In genomic region chr2:20326163-20326780, GRCh38 we compare ENCODE assay signal across 8 cellular contexts. TPM values are rescaled to one million over a fixed set of nuclear protein-coding genes. Genes with fewer than 3 reads are reported as not detected.
DNase-seq lines count a peak whose midpoint lies in the region; ATAC-seq and TF ChIP-seq lines count a peak whose summit lies in the region.

No MANE protein-coding gene starts in this region.

- no peaks in the 10 kb centered on the region for H3K27me3 ChIP-seq in neural cell (ENCODE audit: insufficient read depth, low read depth, low read length)

- H3K36me3 ChIP-seq in neural cell (ENCODE audit: insufficient read depth, low read length), result peaks cover 5% of the 10 kb centered on the region

- no peak overlapping the region for H3K9ac ChIP-seq in neural cell (ENCODE audit: low read length)

- H3K27ac ChIP-seq in neural cell (ENCODE audit: low read length), result no peak overlapping the region

- DNase-seq in Right ventricle myocardium inferior (ENCODE audit: missing footprints), result no peak
- no peak for DNase-seq in cardiac septum (ENCODE audit: low spot score)
- peak; percentile 61 for DNase-seq in NCI-H2227 (lab: John Stamatoyannopoulos, UW; ENCODE audit: unreplicated experiment)
- DNase-seq in activated CD8-positive, alpha-beta T cell treated with anti-CD3 and anti-CD28 coated beads for 36 hours, result peak; percentile 72
- DNase-seq in fibroblast of gingiva (ENCODE audit: low read depth), result peak; percentile 52

- peaks cover 81% of the 10 kb centered on the region for H3K4me1 Mint-ChIP-seq in activated CD8-positive, alpha-beta T cell treated with anti-CD3 and anti-CD28 coated beads for 36 hours (ENCODE audit: low read depth)

- intact Hi-C loops in Right ventricle myocardium inferior (cut with DNase I), result no loop called here
- intact Hi-C loops in cardiac septum (cut with DNase I), result no loop called here
- intact Hi-C loops in activated CD8-positive, alpha-beta T cell treated with anti-CD3 and anti-CD28 coated beads for 36 hours (cut with micrococcal nuclease), result no loop called here

- H3K4me3 Mint-ChIP-seq in activated CD8-positive, alpha-beta T cell treated with anti-CD3 and anti-CD28 coated beads for 36 hours, result no peak overlapping the region

- no peak overlapping the region for H2AFZ ChIP-seq in neural cell (ENCODE audit: low read depth, low read length)

- peaks cover 12% of the 10 kb centered on the region for H3K9me3 Mint-ChIP-seq in activated CD8-positive, alpha-beta T cell treated with anti-CD3 and anti-CD28 coated beads for 36 hours

- H3K9me2 ChIP-seq in neural cell (ENCODE audit: insufficient read depth, low read length), result no peaks in the 10 kb centered on the region

- ATAC-seq in Right ventricle myocardium inferior (peak; percentile 68), HG02973 (IDR thresholded peaks at IDR 0.05; ENCODE audit: unreplicated experiment) (peak; percentile 55), HG03045 (IDR thresholded peaks at IDR 0.05; ENCODE audit: unreplicated experiment) (no peak)
- ATAC-seq in activated CD8-positive, alpha-beta T cell treated with anti-CD3 and anti-CD28 coated beads for 36 hours, result peak; percentile 69

- no peak overlapping the region for H3K4me3 ChIP-seq in neural cell (ENCODE audit: low read length)

- TF ChIP-seq CTCF in activated CD8-positive, alpha-beta T cell treated with anti-CD3 and anti-CD28 coated beads for 36 hours (IDR thresholded peaks at IDR 0.05), result peak; percentile 73
- TF ChIP-seq CTCF in neural cell (IDR thresholded peaks at IDR 0.05; ENCODE audit: poor library complexity, severe bottlenecking), result peak; percentile 73

- peaks cover 76% of the 10 kb centered on the region for H3K79me2 ChIP-seq in neural cell (replicated peaks; ENCODE audit: insufficient read depth, low read length)

- H4K20me1 ChIP-seq in neural cell (ENCODE audit: insufficient read depth), result peaks cover 3% of the 10 kb centered on the region

- no peaks in the 10 kb centered on the region for H3K27me3 Mint-ChIP-seq in activated CD8-positive, alpha-beta T cell treated with anti-CD3 and anti-CD28 coated beads for 36 hours

- no peak overlapping the region for H3K4me2 ChIP-seq in neural cell (ENCODE audit: low read length)

- TF ChIP-seq RAD21 in neural cell (conservative IDR thresholded peaks at IDR 0.05), result peak; percentile 68

- H3K27ac Mint-ChIP-seq in activated CD8-positive, alpha-beta T cell treated with anti-CD3 and anti-CD28 coated beads for 36 hours, result peak overlapping the region; percentile 71

- CTCF ChIA-PET in activated CD8-positive, alpha-beta T cell treated with anti-CD3 and anti-CD28 coated beads for 36 hours (lab: Charles Lee), result interaction anchor here (0.6 to 4.0 kb wide), 40 partner anchors 8 to 316 kb away, joined by 3 to 49 read pairs (median 5); partner anchors contain the start of gene SDC1

- H3K36me3 Mint-ChIP-seq in activated CD8-positive, alpha-beta T cell treated with anti-CD3 and anti-CD28 coated beads for 36 hours (ENCODE audit: low read depth), result peaks cover 65% of the 10 kb centered on the region

- no peaks in the 10 kb centered on the region for H3F3A ChIP-seq in neural cell (ENCODE audit: insufficient read depth, low read length, poor library complexity, severe bottlenecking)

- POLR2A ChIA-PET in activated CD8-positive, alpha-beta T cell treated with anti-CD3 and anti-CD28 coated beads for 36 hours (lab: Charles Lee), result interaction anchor here (0.6 to 1.4 kb wide), 5 partner anchors 10 to 259 kb away, joined by 3 to 4 read pairs (median 3); partner anchors contain the start of gene PUM2

- no peak for TF ChIP-seq EP300 in neural cell (conservative IDR thresholded peaks at IDR 0.05; ENCODE audit: poor library complexity, severe bottlenecking)

- no peaks in the 10 kb centered on the region for H3K9me3 ChIP-seq in neural cell (ENCODE audit: low read length)

TF ChIP-seq in neural cell, 6 proteins besides CTCF, POLR2A, EP300 and RAD21:
- TF ChIP-seq REST (IDR thresholded peaks at IDR 0.05; ENCODE audit: borderline replicate concordance) (no peak), SMC3 (conservative IDR thresholded peaks at IDR 0.05; ENCODE audit: poor library complexity) (peak; percentile 73)
TF ChIP-seq in neural cell: peak in this region for 1.

RNA-seq across cellular contexts. Expression of gene PUM2, which starts 24.4 kb away (rescaled TPM):
- total RNA-seq in Right ventricle myocardium inferior (71.4 TPM), cardiac septum (75.6 TPM)
- 100 to 1,000 TPM; 104 TPM for total RNA-seq in activated CD8-positive, alpha-beta T cell treated with anti-CD3 and anti-CD28 coated beads for 36 hours
- 36.1 and 37.0 TPM in 2 replicates for polyA plus RNA-seq in neural cell
- polyA minus RNA-seq in neural cell, result 179 and 214 TPM in 2 replicates

Comparison
In these comparisons a context has a peak if more than half of its experiments do, and no peak if none do; other contexts are left out.
1. DNase-seq: peak in NCI-H2227 (single experiment), activated CD8-positive, alpha-beta T cell treated with anti-CD3 and anti-CD28 coated beads for 36 hours (single experiment) and fibroblast of gingiva (single experiment); none in Right ventricle myocardium inferior (single experiment) and cardiac septum (single experiment).